In the genomic region with DNA sequence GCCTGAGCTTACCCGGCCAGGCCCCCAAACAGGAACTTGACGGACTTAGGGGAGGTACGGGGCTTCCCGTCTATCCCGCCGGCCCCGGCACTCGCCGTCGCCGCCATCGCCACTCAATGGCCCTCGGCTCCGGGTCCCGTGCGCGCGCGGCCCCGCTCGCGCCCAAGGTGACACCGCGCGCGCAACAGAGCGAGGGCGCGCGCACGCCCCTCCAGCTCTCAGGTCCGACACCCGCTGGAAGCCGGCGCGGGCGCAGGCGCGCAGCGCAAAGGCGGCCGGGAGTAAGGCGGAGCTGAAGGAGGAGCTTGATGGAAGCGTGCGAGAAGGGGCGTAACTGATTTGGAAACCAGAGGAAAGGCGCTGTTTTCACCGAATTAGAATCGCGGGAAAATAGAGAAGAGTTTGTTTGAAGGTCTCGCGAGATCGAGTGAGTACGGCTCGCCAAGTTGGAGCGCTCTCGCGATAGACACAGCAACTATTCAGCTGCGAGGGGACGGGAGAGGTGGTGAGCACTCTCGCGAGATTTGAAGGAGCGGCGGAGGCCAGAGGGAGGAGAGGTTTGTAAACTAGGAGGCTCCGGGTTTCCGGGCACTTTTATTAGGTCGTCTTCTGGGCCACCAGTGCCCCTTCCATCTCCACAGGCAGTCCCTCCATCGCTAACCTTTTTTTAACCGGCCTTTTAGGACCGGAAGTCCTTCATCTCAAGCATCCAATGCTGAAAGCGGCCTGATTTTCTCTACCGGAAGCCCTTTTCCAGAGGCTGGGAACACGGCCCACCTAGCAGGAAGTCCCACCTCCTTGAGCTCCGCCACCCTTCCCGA, we compare ENCODE assay signal across 1 cellular context.
TF ChIP-seq lines count a peak whose summit lies in the region.

TSS of gene RNF167 (plus strand) at position 465 of the 821 bp plus-strand sequence. CDS start 642 bp downstream, outside the sequence.
TSS of gene SLC25A11 (minus strand) at position 243 of the 821 bp plus-strand sequence. CDS start at position 107, 136 bp downstream.

TF ChIP-seq in H1, 55 proteins besides CTCF, POLR2A, EP300 and RAD21 (continues in another document):
- no peak for TF ChIP-seq HDAC6 (IDR thresholded peaks at IDR 0.05; ENCODE audit: low read depth, low read length)
- TF ChIP-seq SIRT6 (IDR thresholded peaks at IDR 0.05; ENCODE audit: low read length): no peak
- TF ChIP-seq, protein P1, sequence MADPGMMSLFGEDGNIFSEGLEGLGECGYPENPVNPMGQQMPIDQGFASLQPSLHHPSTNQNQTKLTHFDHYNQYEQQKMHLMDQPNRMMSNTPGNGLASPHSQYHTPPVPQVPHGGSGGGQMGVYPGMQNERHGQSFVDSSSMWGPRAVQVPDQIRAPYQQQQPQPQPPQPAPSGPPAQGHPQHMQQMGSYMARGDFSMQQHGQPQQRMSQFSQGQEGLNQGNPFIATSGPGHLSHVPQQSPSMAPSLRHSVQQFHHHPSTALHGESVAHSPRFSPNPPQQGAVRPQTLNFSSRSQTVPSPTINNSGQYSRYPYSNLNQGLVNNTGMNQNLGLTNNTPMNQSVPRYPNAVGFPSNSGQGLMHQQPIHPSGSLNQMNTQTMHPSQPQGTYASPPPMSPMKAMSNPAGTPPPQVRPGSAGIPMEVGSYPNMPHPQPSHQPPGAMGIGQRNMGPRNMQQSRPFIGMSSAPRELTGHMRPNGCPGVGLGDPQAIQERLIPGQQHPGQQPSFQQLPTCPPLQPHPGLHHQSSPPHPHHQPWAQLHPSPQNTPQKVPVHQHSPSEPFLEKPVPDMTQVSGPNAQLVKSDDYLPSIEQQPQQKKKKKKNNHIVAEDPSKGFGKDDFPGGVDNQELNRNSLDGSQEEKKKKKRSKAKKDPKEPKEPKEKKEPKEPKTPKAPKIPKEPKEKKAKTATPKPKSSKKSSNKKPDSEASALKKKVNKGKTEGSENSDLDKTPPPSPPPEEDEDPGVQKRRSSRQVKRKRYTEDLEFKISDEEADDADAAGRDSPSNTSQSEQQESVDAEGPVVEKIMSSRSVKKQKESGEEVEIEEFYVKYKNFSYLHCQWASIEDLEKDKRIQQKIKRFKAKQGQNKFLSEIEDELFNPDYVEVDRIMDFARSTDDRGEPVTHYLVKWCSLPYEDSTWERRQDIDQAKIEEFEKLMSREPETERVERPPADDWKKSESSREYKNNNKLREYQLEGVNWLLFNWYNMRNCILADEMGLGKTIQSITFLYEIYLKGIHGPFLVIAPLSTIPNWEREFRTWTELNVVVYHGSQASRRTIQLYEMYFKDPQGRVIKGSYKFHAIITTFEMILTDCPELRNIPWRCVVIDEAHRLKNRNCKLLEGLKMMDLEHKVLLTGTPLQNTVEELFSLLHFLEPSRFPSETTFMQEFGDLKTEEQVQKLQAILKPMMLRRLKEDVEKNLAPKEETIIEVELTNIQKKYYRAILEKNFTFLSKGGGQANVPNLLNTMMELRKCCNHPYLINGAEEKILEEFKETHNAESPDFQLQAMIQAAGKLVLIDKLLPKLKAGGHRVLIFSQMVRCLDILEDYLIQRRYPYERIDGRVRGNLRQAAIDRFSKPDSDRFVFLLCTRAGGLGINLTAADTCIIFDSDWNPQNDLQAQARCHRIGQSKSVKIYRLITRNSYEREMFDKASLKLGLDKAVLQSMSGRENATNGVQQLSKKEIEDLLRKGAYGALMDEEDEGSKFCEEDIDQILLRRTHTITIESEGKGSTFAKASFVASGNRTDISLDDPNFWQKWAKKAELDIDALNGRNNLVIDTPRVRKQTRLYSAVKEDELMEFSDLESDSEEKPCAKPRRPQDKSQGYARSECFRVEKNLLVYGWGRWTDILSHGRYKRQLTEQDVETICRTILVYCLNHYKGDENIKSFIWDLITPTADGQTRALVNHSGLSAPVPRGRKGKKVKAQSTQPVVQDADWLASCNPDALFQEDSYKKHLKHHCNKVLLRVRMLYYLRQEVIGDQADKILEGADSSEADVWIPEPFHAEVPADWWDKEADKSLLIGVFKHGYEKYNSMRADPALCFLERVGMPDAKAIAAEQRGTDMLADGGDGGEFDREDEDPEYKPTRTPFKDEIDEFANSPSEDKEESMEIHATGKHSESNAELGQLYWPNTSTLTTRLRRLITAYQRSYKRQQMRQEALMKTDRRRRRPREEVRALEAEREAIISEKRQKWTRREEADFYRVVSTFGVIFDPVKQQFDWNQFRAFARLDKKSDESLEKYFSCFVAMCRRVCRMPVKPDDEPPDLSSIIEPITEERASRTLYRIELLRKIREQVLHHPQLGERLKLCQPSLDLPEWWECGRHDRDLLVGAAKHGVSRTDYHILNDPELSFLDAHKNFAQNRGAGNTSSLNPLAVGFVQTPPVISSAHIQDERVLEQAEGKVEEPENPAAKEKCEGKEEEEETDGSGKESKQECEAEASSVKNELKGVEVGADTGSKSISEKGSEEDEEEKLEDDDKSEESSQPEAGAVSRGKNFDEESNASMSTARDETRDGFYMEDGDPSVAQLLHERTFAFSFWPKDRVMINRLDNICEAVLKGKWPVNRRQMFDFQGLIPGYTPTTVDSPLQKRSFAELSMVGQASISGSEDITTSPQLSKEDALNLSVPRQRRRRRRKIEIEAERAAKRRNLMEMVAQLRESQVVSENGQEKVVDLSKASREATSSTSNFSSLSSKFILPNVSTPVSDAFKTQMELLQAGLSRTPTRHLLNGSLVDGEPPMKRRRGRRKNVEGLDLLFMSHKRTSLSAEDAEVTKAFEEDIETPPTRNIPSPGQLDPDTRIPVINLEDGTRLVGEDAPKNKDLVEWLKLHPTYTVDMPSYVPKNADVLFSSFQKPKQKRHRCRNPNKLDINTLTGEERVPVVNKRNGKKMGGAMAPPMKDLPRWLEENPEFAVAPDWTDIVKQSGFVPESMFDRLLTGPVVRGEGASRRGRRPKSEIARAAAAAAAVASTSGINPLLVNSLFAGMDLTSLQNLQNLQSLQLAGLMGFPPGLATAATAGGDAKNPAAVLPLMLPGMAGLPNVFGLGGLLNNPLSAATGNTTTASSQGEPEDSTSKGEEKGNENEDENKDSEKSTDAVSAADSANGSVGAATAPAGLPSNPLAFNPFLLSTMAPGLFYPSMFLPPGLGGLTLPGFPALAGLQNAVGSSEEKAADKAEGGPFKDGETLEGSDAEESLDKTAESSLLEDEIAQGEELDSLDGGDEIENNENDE (IDR thresholded peaks at IDR 0.05; ENCODE audit: insufficient replicate concordance, low read length): no peak
- no peak for TF ChIP-seq CBX8 (IDR thresholded peaks at IDR 0.05; ENCODE audit: borderline replicate concordance, low read depth, low read length)
- TF ChIP-seq MAFK (IDR thresholded peaks at IDR 0.05; ENCODE audit: low read depth, low read length): no peak
- no peak for TF ChIP-seq SP2 (IDR thresholded peaks at IDR 0.05; ENCODE audit: low read length)
- TF ChIP-seq NRF1 (IDR thresholded peaks at IDR 0.05; ENCODE audit: low read depth, low read length): peak; percentile 70
- peak; percentile 9 for TF ChIP-seq ASH2L (IDR thresholded peaks at IDR 0.05; ENCODE audit: low read length)
- peak; percentile 70 for TF ChIP-seq TAF1 (IDR thresholded peaks at IDR 0.05; ENCODE audit: low read depth, low read length)
- TF ChIP-seq BRCA1 (IDR thresholded peaks at IDR 0.05; ENCODE audit: low read depth, low read length): peak; percentile 99
- peak; percentile 45 for TF ChIP-seq TBP (IDR thresholded peaks at IDR 0.05; ENCODE audit: low read depth, low read length)
- TF ChIP-seq MAX (IDR thresholded peaks at IDR 0.05): peak; percentile 52
- TF ChIP-seq SUZ12 (IDR thresholded peaks at IDR 0.05; ENCODE audit: low read length): no peak
- peak; percentile 64 for TF ChIP-seq TAF7 (optimal IDR thresholded peaks at IDR 0.05; ENCODE audit: borderline replicate concordance, low read depth, low read length)
- peak; percentile 31; the same call in 1 of the 2 replicates for TF ChIP-seq RBBP5 (IDR thresholded peaks at IDR 0.05; ENCODE audit: borderline replicate concordance, low read depth, low read length)
- no peak for TF ChIP-seq SAP30 (IDR thresholded peaks at IDR 0.05; ENCODE audit: insufficient read depth, insufficient replicate concordance, low read length)
- no peak for TF ChIP-seq JUN (IDR thresholded peaks at IDR 0.05; ENCODE audit: low read depth, low read length)
- TF ChIP-seq GABPA (IDR thresholded peaks at IDR 0.05; ENCODE audit: borderline replicate concordance, insufficient read depth, low read length): peak; percentile 92; the same call in 1 of the 2 replicates
- TF ChIP-seq SP4 (IDR thresholded peaks at IDR 0.05; ENCODE audit: low read length): no peak
- no peak for TF ChIP-seq NANOG (IDR thresholded peaks at IDR 0.05; ENCODE audit: insufficient read depth, low read depth, low read length, poor library complexity, severe bottlenecking)
- TF ChIP-seq CREB1 (IDR thresholded peaks at IDR 0.05): no peak; the same call in 1 of the 2 replicates
- no peak; the same call in 1 of the 2 replicates for TF ChIP-seq KDM5A (IDR thresholded peaks at IDR 0.05; ENCODE audit: low read length)
- peak; percentile 100 for TF ChIP-seq CHD2 (IDR thresholded peaks at IDR 0.05; ENCODE audit: low read length)
- TF ChIP-seq, protein P2, sequence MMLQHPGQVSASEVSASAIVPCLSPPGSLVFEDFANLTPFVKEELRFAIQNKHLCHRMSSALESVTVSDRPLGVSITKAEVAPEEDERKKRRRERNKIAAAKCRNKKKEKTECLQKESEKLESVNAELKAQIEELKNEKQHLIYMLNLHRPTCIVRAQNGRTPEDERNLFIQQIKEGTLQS (IDR thresholded peaks at IDR 0.05; ENCODE audit: insufficient read depth, low read depth, low read length): no peak
- peak; percentile 100 for TF ChIP-seq KDM4A (IDR thresholded peaks at IDR 0.05; ENCODE audit: low read depth, low read length, severe bottlenecking)
- TF ChIP-seq YY1 (IDR thresholded peaks at IDR 0.05; ENCODE audit: low read depth, low read length): 0 out of 2 replicates have a peak, but pooled peaks have one; percentile 68
- TF ChIP-seq POU5F1 (IDR thresholded peaks at IDR 0.05; ENCODE audit: low read depth, low read length): no peak
- TF ChIP-seq CHD1 (IDR thresholded peaks at IDR 0.05; ENCODE audit: low read depth, low read length): no peak
- no peak; the same call in 1 of the 2 replicates for TF ChIP-seq E2F6 (IDR thresholded peaks at IDR 0.05)
- no peak for TF ChIP-seq SIX5 (IDR thresholded peaks at IDR 0.05; ENCODE audit: low read depth, low read length)
- peak; percentile 79 to 90; a peak in 2 of 4 replicates for TF ChIP-seq SIN3A (conservative IDR thresholded peaks at IDR 0.05 in 1 of 2, IDR thresholded peaks at IDR 0.05 in 1 of 2; ENCODE audit: low read depth in 1 of 2, low read length in 2 of 2)
- no peak for TF ChIP-seq TCF12 (IDR thresholded peaks at IDR 0.05; ENCODE audit: low read depth, low read length)
- TF ChIP-seq RNF2 (IDR thresholded peaks at IDR 0.05; ENCODE audit: borderline replicate concordance, low read depth, low read length, missing control alignments, poor library complexity, severe bottlenecking): no peak
- no peak for TF ChIP-seq RXRA (IDR thresholded peaks at IDR 0.05; ENCODE audit: insufficient read depth, low read depth, low read length)
- TF ChIP-seq KDM1A (IDR thresholded peaks at IDR 0.05; ENCODE audit: borderline replicate concordance, low read length): no peak
- no peak for TF ChIP-seq HDAC2 (IDR thresholded peaks at IDR 0.05; ENCODE audit: borderline replicate concordance in 1 of 2, low read depth in 2 of 2, low read length in 2 of 2)
- no peak for TF ChIP-seq EGR1 (IDR thresholded peaks at IDR 0.05; ENCODE audit: borderline replicate concordance, low read depth, low read length)
- TF ChIP-seq PHF8 (conservative IDR thresholded peaks at IDR 0.05; ENCODE audit: low read depth, low read length): peak; percentile 84
- TF ChIP-seq GTF2F1 (IDR thresholded peaks at IDR 0.05; ENCODE audit: borderline replicate concordance, low read depth, low read length): no peak; the same call in 1 of the 2 replicates
- TF ChIP-seq CEBPB (IDR thresholded peaks at IDR 0.05; ENCODE audit: low read depth, low read length): no peak
- TF ChIP-seq CTBP2 (IDR thresholded peaks at IDR 0.05; ENCODE audit: borderline replicate concordance, insufficient read depth, insufficient read length, low read length): no peak
- TF ChIP-seq ATF2 (IDR thresholded peaks at IDR 0.05; ENCODE audit: low read length): peak; percentile 97
- no peak; the same call in 1 of the 2 replicates for TF ChIP-seq BACH1 (IDR thresholded peaks at IDR 0.05; ENCODE audit: low read length)
- no peak for TF ChIP-seq JUND (IDR thresholded peaks at IDR 0.05; ENCODE audit: low read length)
- 0 out of 2 replicates have a peak, but pooled peaks have one; percentile 7 for TF ChIP-seq SP1 (IDR thresholded peaks at IDR 0.05; ENCODE audit: low read depth, low read length)
- no peak for TF ChIP-seq CBX5 (IDR thresholded peaks at IDR 0.05; ENCODE audit: low read depth, low read length)
- no peak for TF ChIP-seq TEAD4 (IDR thresholded peaks at IDR 0.05; ENCODE audit: low read depth, low read length)
- TF ChIP-seq USF2 (IDR thresholded peaks at IDR 0.05; ENCODE audit: low read length): no peak
- no peak for TF ChIP-seq BCL11A (IDR thresholded peaks at IDR 0.05; ENCODE audit: low read depth in 2 of 2, low read length in 2 of 2)
- peak; percentile 58; the same call in 1 of the 2 replicates for TF ChIP-seq POLR2AphosphoS5 (IDR thresholded peaks at IDR 0.05; ENCODE audit: low read depth, low read length)
- TF ChIP-seq RFX5 (IDR thresholded peaks at IDR 0.05; ENCODE audit: borderline replicate concordance, low read depth, low read length): no peak
- no peak for TF ChIP-seq ZNF274 (IDR thresholded peaks at IDR 0.05; ENCODE audit: borderline replicate concordance, extremely low read depth, low read length)
- TF ChIP-seq EZH2 (IDR thresholded peaks at IDR 0.05; ENCODE audit: low read depth, low read length, severe bottlenecking): no peak
- TF ChIP-seq SRF (IDR thresholded peaks at IDR 0.05; ENCODE audit: low read depth, low read length): no peak
